In genomic region chr15:99485992-99486370, GRCh38 we compare ENCODE assay signal across 8 cellular contexts.
DNase-seq lines count a peak whose midpoint lies in the region; ATAC-seq and TF ChIP-seq lines count a peak whose summit lies in the region.

No MANE protein-coding gene starts in this region.

- no peak overlapping the region for H4K91ac ChIP-seq in neuronal stem cell (ENCODE audit: low read depth, low read length, poor library complexity)

- H3K9me2 ChIP-seq in OCI-LY1 (ENCODE audit: low read depth, low read length) = no peaks in the 10 kb centered on the region

- H4K20me1 ChIP-seq in BLaER1 treated with 17β-estradiol and CSF1 and Interleukin-3, amounts not matched to agents 10 nM and 100 nM = no peaks in the 10 kb centered on the region
- H4K20me1 ChIP-seq in OCI-LY1 (ENCODE audit: insufficient read depth, low read length) = no peaks in the 10 kb centered on the region

- peaks cover 0 to 31% (median 13%) of the 10 kb centered on the region in 11 experiments; a peak in 9 of 22 replicates for H3K9me3 ChIP-seq in BLaER1 treated with 17β-estradiol and CSF1 and Interleukin-3, amounts not matched to agents 10 nM and 100 nM (replicated peaks in 1 of 11)
- no peaks in the 10 kb centered on the region for H3K9me3 ChIP-seq in OCI-LY1 (ENCODE audit: low read length)
- no peaks in the 10 kb centered on the region for H3K9me3 ChIP-seq in neuronal stem cell (replicated peaks in 1 of 2; ENCODE audit: control insufficient read depth in 2 of 2, insufficient read depth in 1 of 2, low read depth in 1 of 2, low read length in 2 of 2)

- H3K4ac ChIP-seq in neuronal stem cell (ENCODE audit: low read length) = no peak overlapping the region

- no peak for ATAC-seq in natural killer cell treated with Interleukin-12 subunit alpha and Interleukin-12 subunit beta and Interleukin-15 and Interleukin-18, amount 100 ng/mL, for 72 hours

- no peak for DNase-seq in epithelial cell of proximal tubule (ENCODE audit: low read depth)
- no peak for DNase-seq in neuronal stem cell (ENCODE audit: low spot score)
- DNase-seq in OCI-M1 (lab: John Stamatoyannopoulos, UW) = no peak
- no peak for DNase-seq in natural killer cell treated with Interleukin-12 subunit alpha and Interleukin-12 subunit beta and Interleukin-15 and Interleukin-18, amount 100 ng/mL, for 72 hours (ENCODE audit: low spot score)
- DNase-seq in CD1c-positive myeloid dendritic cell (ENCODE audit: extremely low spot score) = no peak
- DNase-seq in NCI-H226 = no peak

- H3K4me3 ChIP-seq in BLaER1 treated with 17β-estradiol and CSF1 and Interleukin-3, amounts not matched to agents 10 nM and 100 nM = peak overlapping the region; percentile 26 to 64 (median 49); a peak in 18 of 20 replicates
- H3K4me3 ChIP-seq in OCI-LY1 (ENCODE audit: low read depth, low read length, poor library complexity, severe bottlenecking) = peak overlapping the region; percentile 16
- peak overlapping the region; percentile 49 for H3K4me3 ChIP-seq in epithelial cell of proximal tubule (ENCODE audit: low read depth, low read length)
- peak overlapping the region in 1 of 2 donors; percentile 66 for H3K4me3 ChIP-seq in neuronal stem cell (ENCODE audit: low read length in 2 of 2)

- H2BK12ac ChIP-seq in neuronal stem cell (ENCODE audit: low read length) = no peak overlapping the region

- H3K27me3 ChIP-seq in BLaER1 treated with 17β-estradiol and CSF1 and Interleukin-3, amounts not matched to agents 10 nM and 100 nM = no peaks in the 10 kb centered on the region
- H3K27me3 ChIP-seq in OCI-LY1 (ENCODE audit: insufficient read depth, low read length) (no peaks in the 10 kb centered on the region; the same call in 1 of the 2 replicates), neuronal stem cell (ENCODE audit: control insufficient read depth in 3 of 3, insufficient read depth in 3 of 3, low read depth in 1 of 3, low read length in 3 of 3) (peaks cover 0 to 9% (median 9%) of the 10 kb centered on the region in 3 experiments)

- H3F3A ChIP-seq in OCI-LY1 (ENCODE audit: insufficient read depth, low read length) = no peaks in the 10 kb centered on the region

- H3K79me1 ChIP-seq in neuronal stem cell (ENCODE audit: low read depth, low read length) = no peaks in the 10 kb centered on the region

- H3K27ac Mint-ChIP-seq in natural killer cell treated with Interleukin-12 subunit alpha and Interleukin-12 subunit beta and Interleukin-15 and Interleukin-18, amount 100 ng/mL, for 72 hours = no peak overlapping the region

- no peak overlapping the region for H2BK5ac ChIP-seq in neuronal stem cell (ENCODE audit: low read length)

- 0 out of 2 replicates have a peak overlapping the region, but pooled peaks have one; percentile 13 for H2AFZ ChIP-seq in OCI-LY1 (ENCODE audit: low read length)
- H2AFZ ChIP-seq in neuronal stem cell (ENCODE audit: low read length) = peak overlapping the region; percentile 80

- H2BK120ac ChIP-seq in neuronal stem cell (ENCODE audit: low read depth, low read length) = no peak overlapping the region

- no peak overlapping the region for H4K8ac ChIP-seq in neuronal stem cell (ENCODE audit: low read depth, low read length)

- 0 out of 22 replicates have a peak, but pooled peaks cover 0 to 7% (median 0%) of the 10 kb centered on the region in 11 experiments for H3K36me3 ChIP-seq in BLaER1 treated with 17β-estradiol and CSF1 and Interleukin-3, amounts not matched to agents 10 nM and 100 nM
- H3K36me3 ChIP-seq in OCI-LY1 (ENCODE audit: insufficient read depth, low read length) (no peaks in the 10 kb centered on the region), neuronal stem cell (replicated peaks in 1 of 2; ENCODE audit: control insufficient read depth in 2 of 2, insufficient read depth in 2 of 2, low read length in 2 of 2) (no peaks in the 10 kb centered on the region)

- H3K14ac ChIP-seq in neuronal stem cell (ENCODE audit: low read length) = no peak overlapping the region

- H3K36me3 Mint-ChIP-seq in natural killer cell treated with Interleukin-12 subunit alpha and Interleukin-12 subunit beta and Interleukin-15 and Interleukin-18, amount 100 ng/mL, for 72 hours = no peaks in the 10 kb centered on the region

- no peak for TF ChIP-seq CTCF in OCI-LY1 (IDR thresholded peaks at IDR 0.05; ENCODE audit: low read length)
- no peak for TF ChIP-seq CTCF in epithelial cell of proximal tubule (conservative IDR thresholded peaks at IDR 0.05; ENCODE audit: low read depth, low read length)

- peak overlapping the region; percentile 45 to 90 (median 87); a peak in 21 of 22 replicates for H3K27ac ChIP-seq in BLaER1 treated with 17β-estradiol and CSF1 and Interleukin-3, amounts not matched to agents 10 nM and 100 nM
- H3K27ac ChIP-seq in OCI-LY1 (ENCODE audit: low read depth, low read length, poor library complexity, severe bottlenecking) (no peak overlapping the region), neuronal stem cell (replicated peaks; ENCODE audit: low read length) (no peak overlapping the region)

- no peak overlapping the region for H3K23ac ChIP-seq in neuronal stem cell (ENCODE audit: low read depth, low read length, poor library complexity)

- no CpG with 5 or more reads among the region's 9 CpGs for WGBS in neuronal stem cell (ENCODE audit: extremely low coverage in 2 of 2, insufficient read length in 2 of 2, insufficient replicate concordance in 1 of 2), 2 donors

- peak overlapping the region; percentile 50 to 84 (median 76); a peak in 21 of 22 replicates for H3K9ac ChIP-seq in BLaER1 treated with 17β-estradiol and CSF1 and Interleukin-3, amounts not matched to agents 10 nM and 100 nM
- peak overlapping the region; percentile 6; the same call in 1 of the 2 replicates for H3K9ac ChIP-seq in OCI-LY1 (ENCODE audit: low read length)
- no peak overlapping the region for H3K9ac ChIP-seq in neuronal stem cell (ENCODE audit: low read depth, low read length, poor library complexity)

- peaks cover 26 to 28% of the 10 kb centered on the region in 2 donors for H3K27me3 Mint-ChIP-seq in natural killer cell treated with Interleukin-12 subunit alpha and Interleukin-12 subunit beta and Interleukin-15 and Interleukin-18, amount 100 ng/mL, for 72 hours

- peaks cover 55 to 71% (median 64%) of the 10 kb centered on the region in 10 experiments for H3K4me1 ChIP-seq in BLaER1 treated with 17β-estradiol and CSF1 and Interleukin-3, amounts not matched to agents 10 nM and 100 nM
- H3K4me1 ChIP-seq in OCI-LY1 (ENCODE audit: insufficient read depth, low read length, severe bottlenecking) = peaks cover 24% of the 10 kb centered on the region
- peaks cover 4 to 16% of the 10 kb centered on the region in 2 donors for H3K4me1 ChIP-seq in neuronal stem cell (ENCODE audit: control insufficient read depth in 2 of 2, insufficient read depth in 1 of 2, low read depth in 1 of 2, low read length in 2 of 2)

- H3K4me1 Mint-ChIP-seq in natural killer cell treated with Interleukin-12 subunit alpha and Interleukin-12 subunit beta and Interleukin-15 and Interleukin-18, amount 100 ng/mL, for 72 hours (ENCODE audit: low read depth in 2 of 2) = peaks cover 16 to 23% of the 10 kb centered on the region in 2 donors

- no peaks in the 10 kb centered on the region for H3K79me2 ChIP-seq in OCI-LY1 (ENCODE audit: insufficient read depth, low read length)

- H3K9me3 Mint-ChIP-seq in natural killer cell treated with Interleukin-12 subunit alpha and Interleukin-12 subunit beta and Interleukin-15 and Interleukin-18, amount 100 ng/mL, for 72 hours = no peaks in the 10 kb centered on the region

- H3K4me3 Mint-ChIP-seq in natural killer cell treated with Interleukin-12 subunit alpha and Interleukin-12 subunit beta and Interleukin-15 and Interleukin-18, amount 100 ng/mL, for 72 hours = no peak overlapping the region

- H2AK5ac ChIP-seq in neuronal stem cell (ENCODE audit: low read depth, low read length) = no peak overlapping the region

- H3K4me2 ChIP-seq in BLaER1 treated with 17β-estradiol and CSF1 and Interleukin-3, amounts not matched to agents 10 nM and 100 nM = peak overlapping the region; percentile 83 to 97 (median 95)
- H3K4me2 ChIP-seq in OCI-LY1 (ENCODE audit: low read length) (peak overlapping the region; percentile 34; the same call in 1 of the 2 replicates), neuronal stem cell (ENCODE audit: insufficient read depth, low read length, poor library complexity, severe bottlenecking) (peak overlapping the region; percentile 56)

- H3K18ac ChIP-seq in neuronal stem cell (ENCODE audit: low read length) = peak overlapping the region; percentile 86

- no peak overlapping the region for H2BK15ac ChIP-seq in neuronal stem cell (ENCODE audit: low read length)

Comparison
In these comparisons a context has a peak if more than half of its experiments do, and no peak if none do; other contexts are left out.
1. H3K27ac ChIP-seq: peak in BLaER1 treated with 17β-estradiol and CSF1 and Interleukin-3, amounts not matched to agents 10 nM and 100 nM (11 of 11); none in OCI-LY1 (single experiment) and neuronal stem cell (single experiment).
2. H3K4me2 ChIP-seq: peak in every context shown above with its lines; median percentile 95 in BLaER1 treated with 17β-estradiol and CSF1 and Interleukin-3, amounts not matched to agents 10 nM and 100 nM; 56 in neuronal stem cell; 34 in OCI-LY1.